ENCODE assay signal across 3 cellular contexts in genomic region chr2:184206045-184206444, GRCh38.
TF ChIP-seq lines count a peak whose summit lies in the region.

No MANE protein-coding gene starts in this region.

TF ChIP-seq in HepG2, 621 proteins besides CTCF, POLR2A, EP300 and RAD21:
- TF ChIP-seq ZNF678 (CRISPR knock-in tag; IDR thresholded peaks at IDR 0.05) (no peak), CEBPB (IDR thresholded peaks at IDR 0.05; ENCODE audit: borderline replicate concordance, low read depth, low read length) (peak; percentile 78)

TF ChIP-seq in IMR-90, 13 proteins besides CTCF, POLR2A, EP300 and RAD21:
- peak; percentile 47 for TF ChIP-seq CEBPB (IDR thresholded peaks at IDR 0.05; ENCODE audit: low read depth, low read length)
- no peak for TF ChIP-seq NFE2L2 (IDR thresholded peaks at IDR 0.05; ENCODE audit: low read depth, low read length)

TF ChIP-seq in K562, 482 proteins besides CTCF, POLR2A, EP300 and RAD21:
- TF ChIP-seq ZBTB40 (IDR thresholded peaks at IDR 0.05), result no peak
- TF ChIP-seq ZBTB40 (CRISPR knock-in tag; IDR thresholded peaks at IDR 0.05), result no peak
- peak; percentile 89 for TF ChIP-seq CEBPB (tag; IDR thresholded peaks at IDR 0.05)
- no peak for TF ChIP-seq CEBPG (CRISPR knock-in tag; IDR thresholded peaks at IDR 0.05)
- peak; percentile 43 to 86; a peak in 3 of 4 replicates for TF ChIP-seq CEBPG (tag; conservative IDR thresholded peaks at IDR 0.05 in 1 of 2, IDR thresholded peaks at IDR 0.05 in 1 of 2)
TF ChIP-seq in K562: peak in this region for 2.
